8 cellular contexts compared by ENCODE assay signal in the genomic region with DNA sequence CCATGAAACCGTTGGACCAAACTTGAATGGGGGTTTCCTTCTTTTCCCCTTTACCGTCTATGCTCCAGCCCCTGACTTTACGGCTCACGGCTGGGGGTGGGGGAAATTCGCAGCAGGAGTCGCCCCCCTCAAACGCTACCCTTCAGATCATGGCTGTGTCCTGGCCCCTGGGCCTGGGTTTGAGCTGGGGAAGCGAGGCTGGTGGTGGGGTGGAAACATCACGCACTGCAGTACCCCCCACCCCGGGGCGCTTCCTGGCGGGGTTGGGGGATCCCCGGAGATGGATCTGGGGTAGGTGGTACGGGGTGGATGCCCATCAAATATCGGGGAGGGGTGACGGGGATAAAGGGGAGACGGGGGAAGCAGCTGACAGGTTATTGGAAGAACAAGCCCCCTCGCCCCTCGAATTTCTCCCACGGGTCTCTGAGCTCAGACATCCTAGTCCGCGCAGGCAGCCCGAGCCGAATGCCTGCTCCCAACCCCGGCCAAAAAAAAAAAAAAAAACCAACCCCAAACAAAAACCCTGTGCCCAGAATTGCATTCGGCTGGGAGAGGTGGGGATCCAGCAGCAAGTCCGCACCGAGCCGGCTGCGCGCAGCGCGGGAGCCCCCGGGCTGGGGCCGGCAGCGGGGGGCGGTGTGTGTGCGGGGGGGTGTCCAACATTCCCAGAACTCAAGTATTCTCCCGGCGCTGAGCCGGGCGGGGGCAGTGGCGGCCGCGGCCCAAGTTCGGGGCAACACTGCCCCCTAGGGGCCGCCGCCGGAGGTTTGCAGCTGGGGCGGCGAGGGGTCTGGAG.
DNase-seq lines count a peak whose midpoint lies in the region; ATAC-seq and TF ChIP-seq lines count a peak whose summit lies in the region.

No MANE protein-coding gene starts in this region.

- ATAC-seq in GM18861 (IDR thresholded peaks at IDR 0.05; ENCODE audit: unreplicated experiment): peak; percentile 59
- peak; percentile 65 for ATAC-seq in HG03571 (IDR thresholded peaks at IDR 0.05; ENCODE audit: unreplicated experiment)

- peak overlapping the region; percentile 67 for H3K4me3 ChIP-seq in epithelial cell of esophagus (ENCODE audit: low read length)

- DNase-seq in AG08396 (ENCODE audit: low spot score): peak; percentile 94
- DNase-seq in NCI-H82 treated with DMSO at 0.1 percent for 48 hours (lab: John Stamatoyannopoulos, UW; ENCODE audit: unreplicated experiment): peak; percentile 69
- peak; percentile 58 for DNase-seq in activated T-cell treated with anti-CD3 and anti-CD28 coated beads for 4 hours
- peak; percentile 63 for DNase-seq in epithelial cell of esophagus (ENCODE audit: low read depth)
- peak; percentile 71 for DNase-seq in middle frontal gyrus (ENCODE audit: extremely low spot score, low spot score)
- DNase-seq in stimulated activated CD8-positive, alpha-beta memory T cell treated with anti-CD3 and anti-CD28 coated beads, Interleukin-2, amount 100 ng/mL, for 1 hour (ENCODE audit: low read depth in 2 of 2): peak; percentile 39 to 51

- TF ChIP-seq CTCF in epithelial cell of esophagus (IDR thresholded peaks at IDR 0.05; ENCODE audit: insufficient read depth, low read depth, low read length, missing control alignments): peak; percentile 65

Comparison
In these comparisons a context has a peak if more than half of its experiments do, and no peak if none do; other contexts are left out.
1. Peak in every context shown above with its lines: DNase-seq, ATAC-seq and H3K4me3 ChIP-seq.